ENCODE assay signal across 8 cellular contexts in genomic region chr11:16605971-16606783, GRCh38.
A peak's percentile ranks its signal among the peaks of the same experiment; 100 is the strongest.
DNase-seq lines count a peak whose midpoint lies in the region; ATAC-seq and TF ChIP-seq lines count a peak whose summit lies in the region.

No MANE protein-coding gene starts in this region.

- CTCF ChIA-PET in MCF 10A (lab: Yijun Ruan, JAX) = interaction anchor here (0.5 to 3.9 kb wide), 19 partner anchors 26 to 949 kb away, joined by 3 to 15 read pairs (median 3); no protein-coding TSS in a partner anchor

- no peaks in the 10 kb centered on the region for H3K36me3 ChIP-seq in skeletal muscle satellite cell (ENCODE audit: insufficient read depth, low read length)

- H3K27me3 ChIP-seq in skeletal muscle satellite cell (ENCODE audit: control insufficient read depth, insufficient read depth, low read length) = peaks cover 6% of the 10 kb centered on the region

- no peak overlapping the region for H3K4me3 Mint-ChIP-seq in MCF 10A (ENCODE audit: unreplicated experiment)

- TSS peak; percentile 83 for BruUV-seq in MCF 10A (replicated peaks; lab: Mats Ljungman, UMichigan)

- peak; percentile 91 for TF ChIP-seq CTCF in MCF 10A (IDR thresholded peaks at IDR 0.05; ENCODE audit: unreplicated experiment)

- peak overlapping the region; percentile 99 for H3K4me2 ChIP-seq in skeletal muscle satellite cell (ENCODE audit: low read length)

- H3K9me3 ChIP-seq in iPS-18c (ENCODE audit: control insufficient read depth, insufficient read depth, low read length) = no peaks in the 10 kb centered on the region
- H3K9me3 ChIP-seq in skeletal muscle satellite cell (replicated peaks; ENCODE audit: low read length) = no peaks in the 10 kb centered on the region

- H3K27me3 Mint-ChIP-seq in MCF 10A (ENCODE audit: insufficient read depth, unreplicated experiment) = peaks cover under 1% of the 10 kb centered on the region

- DNase-seq in SIG-M5 treated with dmso at 0.1 percent for 504 hours (lab: John Stamatoyannopoulos, UW; ENCODE audit: unreplicated experiment) (peak; percentile 80), SIG-M5 (lab: John Stamatoyannopoulos, UW) (no peak), NCI-H1694 treated with DMSO at 0.1 percent for 48 hours (lab: John Stamatoyannopoulos, UW) (peak; percentile 77), UCSD-AML1 (lab: John Stamatoyannopoulos, UW; ENCODE audit: unreplicated experiment) (peak; percentile 77), MCF 10A (ENCODE audit: unreplicated experiment) (peak; percentile 91)

- intact Hi-C loops in MCF 10A (cut with micrococcal nuclease) = loop anchor here (1.0 to 5.0 kb wide), 9 partner anchors 95 to 787 kb away; no protein-coding TSS in a partner anchor

- no peak overlapping the region for H3K27ac Mint-ChIP-seq in MCF 10A (ENCODE audit: low read depth, unreplicated experiment)

- ATAC-seq in HG02943 (IDR thresholded peaks at IDR 0.05; ENCODE audit: low read depth, unreplicated experiment) = peak; percentile 91

- peaks cover 12% of the 10 kb centered on the region for H3K4me1 ChIP-seq in skeletal muscle satellite cell (ENCODE audit: control insufficient read depth, insufficient read depth, low read length)

- H3K4me3 ChIP-seq in iPS-18c (ENCODE audit: insufficient read depth, low read depth, low read length) (peak overlapping the region; percentile 51), skeletal muscle satellite cell (ENCODE audit: low read length) (peak overlapping the region; percentile 85)

- H3K36me3 Mint-ChIP-seq in MCF 10A (ENCODE audit: insufficient read depth, unreplicated experiment) = no peaks in the 10 kb centered on the region

- no peaks in the 10 kb centered on the region for H3K9me3 Mint-ChIP-seq in MCF 10A (ENCODE audit: unreplicated experiment)

- peak overlapping the region; percentile 84 for H3K9ac ChIP-seq in skeletal muscle satellite cell (ENCODE audit: low read depth, low read length)

- no peaks in the 10 kb centered on the region for H3K4me1 Mint-ChIP-seq in MCF 10A (ENCODE audit: insufficient read depth, unreplicated experiment)

- POLR2A ChIA-PET in MCF 10A (lab: Yijun Ruan, JAX) = interaction anchor here (0.6 to 6.0 kb wide), 37 partner anchors 8 to 957 kb away, joined by 3 to 88 read pairs (median 4); partner anchors contain the start of gene C11orf58
